In the genomic region with DNA sequence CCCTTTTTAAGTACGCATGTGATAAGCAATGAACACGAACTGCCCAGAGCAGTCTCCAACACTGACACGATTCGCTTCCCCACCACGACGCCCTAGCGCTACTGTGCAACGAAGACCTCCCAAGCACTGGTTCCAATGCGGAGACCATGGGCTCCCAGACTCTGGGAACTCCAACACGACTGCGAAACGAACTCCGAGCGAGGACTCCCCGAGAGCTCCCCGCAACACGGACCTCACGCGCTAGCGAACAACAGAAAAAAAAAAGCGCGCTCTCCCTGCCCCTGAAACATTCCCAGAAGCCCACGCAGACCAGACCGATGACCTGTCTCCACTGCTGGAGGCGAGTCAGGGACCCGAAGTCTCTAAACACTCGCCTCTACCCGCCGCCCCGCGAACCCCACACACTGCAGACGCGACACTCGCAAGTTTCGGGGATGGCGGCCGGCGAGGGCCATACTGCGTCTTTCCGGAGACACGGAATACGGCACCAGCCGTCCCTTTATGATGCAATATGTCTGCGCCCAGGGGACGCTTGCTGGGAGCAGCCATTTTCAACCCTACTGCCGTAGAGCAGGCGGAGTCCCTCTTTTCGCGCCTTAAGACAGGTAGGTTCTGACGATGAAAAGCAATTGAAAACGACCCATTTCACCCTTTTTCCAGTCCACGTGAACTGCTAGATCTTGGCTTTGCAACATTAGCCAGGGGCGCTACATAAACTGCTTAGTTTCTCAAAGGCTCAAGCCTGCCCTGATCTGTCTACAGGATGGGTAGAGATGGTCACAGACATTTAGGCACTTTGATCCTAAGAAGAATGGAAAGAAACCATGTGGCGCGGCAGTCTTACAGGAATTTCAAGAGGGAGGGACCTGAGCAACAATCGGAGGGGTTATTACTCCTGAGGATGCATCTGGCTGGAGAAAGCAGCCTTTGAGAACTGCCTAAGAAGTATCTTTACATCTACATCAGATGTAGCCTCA, we compare ENCODE assay signal across 8 cellular contexts. TPM values are rescaled to one million over a fixed set of nuclear protein-coding genes. Genes with fewer than 3 reads are reported as not detected.
DNase-seq lines count a peak whose midpoint lies in the region; ATAC-seq, FAIRE-seq and TF ChIP-seq lines count a peak whose summit lies in the region.

ZNF577 (minus strand) TSS at position 430 of the 977 bp plus-strand sequence. CDS start 7,569 bp downstream, outside the sequence.

- H3K4me3 ChIP-seq in astrocyte (ENCODE audit: insufficient read depth, low read depth, low read length) = peak within 1 kb of the TSS; percentile 81
- peak within 1 kb of the TSS; percentile 96 for H3K4me3 ChIP-seq in parathyroid adenoma (ENCODE audit: low read depth, low read length)

- ATAC-seq in left ventricle myocardium superior = peak; percentile 99
- no peak for ATAC-seq in HG02981 (IDR thresholded peaks at IDR 0.05; ENCODE audit: unreplicated experiment)

- H3K79me2 ChIP-seq in astrocyte (ENCODE audit: insufficient read depth, low read length) (no peaks in the 10 kb centered on the region), parathyroid adenoma (no peaks in the 10 kb centered on the region)

- H4K20me1 ChIP-seq in astrocyte (ENCODE audit: insufficient read depth, low read length) = no peaks in the 10 kb centered on the region

- peaks cover 71% of the 10 kb centered on the region for H3K36me3 Mint-ChIP-seq in T-helper 2 cell treated with Interferon-gamma antibody and Interleukin-4, amounts not matched to agents 5 μg/mL and 100 μg/mL, for 36 hours (ENCODE audit: low read depth)
- peaks cover 42% of the 10 kb centered on the region for H3K36me3 Mint-ChIP-seq in astrocyte (ENCODE audit: low read depth, unreplicated experiment)

- TF ChIP-seq CTCF in astrocyte (IDR thresholded peaks at IDR 0.05; ENCODE audit: insufficient read depth, low read depth, low read length) = no peak
- no peak for TF ChIP-seq CTCF in parathyroid adenoma (IDR thresholded peaks at IDR 0.05)

- H2AFZ ChIP-seq in astrocyte (ENCODE audit: low read depth, low read length) = peak within 1 kb of the TSS; percentile 91
- peak within 1 kb of the TSS; percentile 68 for H2AFZ ChIP-seq in parathyroid adenoma

- H3K9me3 ChIP-seq in astrocyte (ENCODE audit: insufficient read depth, low read depth, low read length) (peaks cover 30% of the 10 kb centered on the region), parathyroid adenoma (ENCODE audit: control insufficient read depth, low read length) (no peaks in the 10 kb centered on the region)

- DNase-seq in GM19238 (ENCODE audit: insufficient read length, low spot score) = peak; percentile 7
- no peak for DNase-seq in T-helper 2 cell treated with Interferon-gamma antibody and Interleukin-4, amounts not matched to agents 5 μg/mL and 100 μg/mL, for 36 hours (ENCODE audit: low spot score)
- peak; percentile 92 for DNase-seq in astrocyte (ENCODE audit: low read depth)
- peak; percentile 93 for DNase-seq in left ventricle myocardium superior
- no peak for DNase-seq in NCI-H2107 (lab: John Stamatoyannopoulos, UW)

- H3K27me3 Mint-ChIP-seq in T-helper 2 cell treated with Interferon-gamma antibody and Interleukin-4, amounts not matched to agents 5 μg/mL and 100 μg/mL, for 36 hours (ENCODE audit: low read depth) = no peaks in the 10 kb centered on the region
- no peaks in the 10 kb centered on the region for H3K27me3 Mint-ChIP-seq in astrocyte (ENCODE audit: low read depth, unreplicated experiment)

- intact Hi-C loops in left ventricle myocardium superior (cut with micrococcal nuclease) = no loop called here

- H3K27ac ChIP-seq in astrocyte (ENCODE audit: low read depth, low read length) (peak within 1 kb of the TSS; percentile 22), parathyroid adenoma (peak within 1 kb of the TSS; percentile 39), temporal lobe (ENCODE audit: low read depth, low read length) (no peak within 1 kb of the TSS)

- H3K4me1 ChIP-seq in astrocyte (ENCODE audit: insufficient read depth, low read length) (peaks cover 4% of the 10 kb centered on the region), parathyroid adenoma (no peaks in the 10 kb centered on the region)

- no peak within 1 kb of the TSS for H3K27ac Mint-ChIP-seq in T-helper 2 cell treated with Interferon-gamma antibody and Interleukin-4, amounts not matched to agents 5 μg/mL and 100 μg/mL, for 36 hours
- peak within 1 kb of the TSS; percentile 82 for H3K27ac Mint-ChIP-seq in astrocyte (ENCODE audit: unreplicated experiment)

- FAIRE-seq in astrocyte (lab: Jason Lieb, UNC) = no peak

- H3K36me3 ChIP-seq in astrocyte (ENCODE audit: insufficient read depth, low read length) (peaks cover 20% of the 10 kb centered on the region), parathyroid adenoma (ENCODE audit: control insufficient read depth, insufficient read depth, low read length) (peaks cover 12% of the 10 kb centered on the region)

- H3K4me1 Mint-ChIP-seq in T-helper 2 cell treated with Interferon-gamma antibody and Interleukin-4, amounts not matched to agents 5 μg/mL and 100 μg/mL, for 36 hours (ENCODE audit: low read depth) = no peaks in the 10 kb centered on the region
- no peaks in the 10 kb centered on the region for H3K4me1 Mint-ChIP-seq in astrocyte (ENCODE audit: low read depth, unreplicated experiment)

- peak within 1 kb of the TSS; percentile 45 for H3K4me3 Mint-ChIP-seq in T-helper 2 cell treated with Interferon-gamma antibody and Interleukin-4, amounts not matched to agents 5 μg/mL and 100 μg/mL, for 36 hours
- H3K4me3 Mint-ChIP-seq in astrocyte (ENCODE audit: unreplicated experiment) = peak within 1 kb of the TSS; percentile 97

- H3K9me3 Mint-ChIP-seq in T-helper 2 cell treated with Interferon-gamma antibody and Interleukin-4, amounts not matched to agents 5 μg/mL and 100 μg/mL, for 36 hours = peaks cover 84% of the 10 kb centered on the region
- H3K9me3 Mint-ChIP-seq in astrocyte (ENCODE audit: unreplicated experiment) = peaks cover 34% of the 10 kb centered on the region

- H3K27me3 ChIP-seq in astrocyte (ENCODE audit: insufficient read depth, low read length) = no peaks in the 10 kb centered on the region
- H3K27me3 ChIP-seq in parathyroid adenoma (ENCODE audit: control insufficient read depth, insufficient read depth, low read length) = no peaks in the 10 kb centered on the region

- H3K4me2 ChIP-seq in astrocyte (ENCODE audit: low read length) (peak within 1 kb of the TSS; percentile 90), parathyroid adenoma (ENCODE audit: low read length) (peak within 1 kb of the TSS; percentile 84)

- H3K9ac ChIP-seq in astrocyte (ENCODE audit: low read length) = peak within 1 kb of the TSS; percentile 80
- no peak within 1 kb of the TSS for H3K9ac ChIP-seq in parathyroid adenoma

RNA-seq across cellular contexts. Expression of gene ZNF577, which starts in this region (rescaled TPM):
- total RNA-seq in astrocyte = 7.6 TPM in 2 replicates
- 7.5 TPM for total RNA-seq in left ventricle myocardium superior
- 24.6 TPM for total RNA-seq in temporal lobe

Comparison
In these comparisons a context has a peak if more than half of its experiments do, and no peak if none do; other contexts are left out.
1. DNase-seq: peak in GM19238 (single experiment), astrocyte (single experiment) and left ventricle myocardium superior (single experiment); none in T-helper 2 cell treated with Interferon-gamma antibody and Interleukin-4, amounts not matched to agents 5 μg/mL and 100 μg/mL, for 36 hours (single experiment) and NCI-H2107 (single experiment).